In the genomic region with DNA sequence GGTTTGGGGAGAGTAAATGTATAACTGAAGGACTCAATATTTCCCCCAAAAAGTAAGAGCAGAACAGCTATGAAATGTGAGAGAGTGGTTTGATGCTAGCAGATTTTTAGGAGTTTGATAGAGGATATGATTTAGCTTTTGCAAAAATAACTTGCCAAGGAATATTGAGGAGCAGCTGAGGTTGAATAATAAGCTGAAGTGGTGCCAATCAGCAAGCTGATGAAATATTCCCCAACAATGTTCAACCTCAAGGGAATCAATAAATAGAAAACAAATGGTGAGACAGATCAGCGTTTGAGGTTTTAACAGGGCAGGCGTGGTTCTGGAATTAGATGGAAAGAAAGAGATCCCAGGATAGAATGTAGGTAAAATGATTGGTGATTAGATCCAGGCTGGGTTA, we compare ENCODE assay signal across 19 cellular contexts.
A peak's percentile ranks its signal among the peaks of the same experiment; 100 is the strongest.
DNase-seq lines count a peak whose midpoint lies in the region; ATAC-seq and TF ChIP-seq lines count a peak whose summit lies in the region.
"Had no signal": no experiment of that assay in that cellular context is flagged by ENCODE, and none has a peak within 500 bp of the region (broad histone marks: within the 10 kb centered on the region; RNA-seq: fewer than 3 reads in every experiment).

No MANE protein-coding gene starts in this region.

- 80 to 89% (median 84%) methylated on average over 2 of the region's 2 CpGs for WGBS in ovary, 3 donors

- no peak for TF ChIP-seq EP300 in ovary (IDR thresholded peaks at IDR 0.05)

- no peaks in the 10 kb centered on the region for H4K20me1 ChIP-seq in osteoblast (ENCODE audit: insufficient read depth, low read length)
- H4K20me1 ChIP-seq in Karpas-422 (ENCODE audit: insufficient read depth, low read depth, low read length) = no peaks in the 10 kb centered on the region

- H2AFZ ChIP-seq in ACC112 (ENCODE audit: low read length, unreplicated experiment) (peak overlapping the region; percentile 53), osteoblast (ENCODE audit: low read length) (peak overlapping the region; percentile 60), Karpas-422 (ENCODE audit: low read length) (no peak overlapping the region)

- no peak overlapping the region for H3K4me3 ChIP-seq in ACC112 (ENCODE audit: low read depth, low read length)
- no peak overlapping the region for H3K4me3 ChIP-seq in osteoblast (ENCODE audit: insufficient read depth, low read length)
- H3K4me3 ChIP-seq in ovary = no peak overlapping the region
- no peak overlapping the region for H3K4me3 ChIP-seq in Karpas-422 (ENCODE audit: low read length)
- H3K4me3 ChIP-seq: SJCRH30 had no signal

- no peaks in the 10 kb centered on the region for H3K27me3 ChIP-seq in ACC112 (ENCODE audit: insufficient read depth, low read length)
- H3K27me3 ChIP-seq in osteoblast (ENCODE audit: insufficient read depth, low read length) = no peaks in the 10 kb centered on the region
- no peaks in the 10 kb centered on the region for H3K27me3 ChIP-seq in ovary
- no peaks in the 10 kb centered on the region for H3K27me3 ChIP-seq in Karpas-422 (ENCODE audit: low read length)
- H3K27me3 ChIP-seq: SJCRH30 had no signal

- no peaks in the 10 kb centered on the region for H3K79me2 ChIP-seq in ACC112 (ENCODE audit: control insufficient read depth, insufficient read depth, low read length, unreplicated experiment)
- no peaks in the 10 kb centered on the region for H3K79me2 ChIP-seq in osteoblast (ENCODE audit: insufficient read depth, low read length)
- no peaks in the 10 kb centered on the region for H3K79me2 ChIP-seq in Karpas-422 (ENCODE audit: low read length)

- no peaks in the 10 kb centered on the region for H3K9me3 ChIP-seq in osteoblast (ENCODE audit: low read depth, low read length)
- H3K9me3 ChIP-seq in ovary = no peaks in the 10 kb centered on the region
- peaks cover 28% of the 10 kb centered on the region for H3K9me3 ChIP-seq in Karpas-422 (ENCODE audit: low read length)
- H3K9me3 ChIP-seq: Caco-2 had no signal

- no peaks in the 10 kb centered on the region for H3K36me3 ChIP-seq in ACC112 (ENCODE audit: insufficient read depth, low read length)
- no peaks in the 10 kb centered on the region for H3K36me3 ChIP-seq in osteoblast (ENCODE audit: insufficient read depth, low read length)
- no peaks in the 10 kb centered on the region for H3K36me3 ChIP-seq in ovary
- no peaks in the 10 kb centered on the region for H3K36me3 ChIP-seq in Karpas-422 (ENCODE audit: insufficient read depth, low read length)
- H3K36me3 ChIP-seq: SJCRH30 had no signal

- TF ChIP-seq CTCF in osteoblast (IDR thresholded peaks at IDR 0.05; ENCODE audit: extremely low read depth, low read depth, low read length) (no peak), ovary (IDR thresholded peaks at IDR 0.05) (no peak)

- no peak overlapping the region for H3K27ac ChIP-seq in ACC112 (ENCODE audit: low read depth, low read length)
- no peak overlapping the region for H3K27ac ChIP-seq in osteoblast (ENCODE audit: low read depth, low read length)
- H3K27ac ChIP-seq in ovary = no peak overlapping the region
- H3K27ac ChIP-seq in Karpas-422 (ENCODE audit: low read length) = no peak overlapping the region
- H3K27ac ChIP-seq: SJCRH30 had no signal

- H3K9me2 ChIP-seq in Karpas-422 (replicated peaks; ENCODE audit: insufficient read depth, low read length) = no peaks in the 10 kb centered on the region; the same call in 1 of the 2 replicates

- H3K9ac ChIP-seq in Karpas-422 (ENCODE audit: low read length) = no peak overlapping the region

- peak; percentile 32 for DNase-seq in GM03348 (ENCODE audit: low spot score)
- peak; percentile 57 for DNase-seq in fibroblast of peridontal ligament (ENCODE audit: extremely low read depth)
- DNase-seq in osteoblast (ENCODE audit: insufficient read length, low spot score, missing footprints) = no peak
- no peak for DNase-seq in ovary
- no peak for DNase-seq in HuH-7.5 (ENCODE audit: low spot score)
- DNase-seq in Karpas-422 = no peak
- DNase-seq: Caco-2; CD4-positive, CD25-positive, alpha-beta regulatory T cell; DMS53; HCEC 1CT; NCI-H1417 treated with DMSO at 0.1 percent for 48 hours; NCI-H1930; NCI-H2171; NCI-H446; NCI-H69; RPMI8226; SJCRH30 had no signal

- ATAC-seq in HG03565 (IDR thresholded peaks at IDR 0.05; ENCODE audit: unreplicated experiment) = no peak

- H3K4me2 ChIP-seq in osteoblast (ENCODE audit: insufficient read depth, low read length) (no peak overlapping the region), Karpas-422 (ENCODE audit: low read depth, low read length, poor library complexity, severe bottlenecking) (no peak overlapping the region)

- intact Hi-C loops in ovary (cut with DNase I) = no loop called here

- H3K4me1 ChIP-seq in ACC112 (ENCODE audit: control insufficient read depth, insufficient read depth, low read length, unreplicated experiment) (no peaks in the 10 kb centered on the region), osteoblast (ENCODE audit: insufficient read depth, low read length) (no peaks in the 10 kb centered on the region), ovary (ENCODE audit: insufficient read depth) (peaks cover 4% of the 10 kb centered on the region), Karpas-422 (ENCODE audit: low read length) (no peaks in the 10 kb centered on the region)

- no peak for TF ChIP-seq POLR2A in ovary (IDR thresholded peaks at IDR 0.05)

Comparison
In these comparisons a context has a peak if more than half of its experiments do, and no peak if none do; other contexts are left out.
1. DNase-seq: peak in GM03348 (single experiment) and fibroblast of peridontal ligament (single experiment); none in osteoblast (single experiment), ovary (0 of 5), HuH-7.5 (single experiment) and Karpas-422 (single experiment).